9 cellular contexts compared by ENCODE assay signal in genomic region chr3:109939817-109940216, GRCh38.
"Had no signal": no experiment of that assay in that cellular context is flagged by ENCODE, and none has a peak within 500 bp of the region (broad histone marks: within the 10 kb centered on the region; RNA-seq: fewer than 3 reads in every experiment).

No MANE protein-coding gene starts in this region.

- FAIRE-seq: HTR-8/SVneo had no signal

- H3K4me3 ChIP-seq: GM23248, HAP-1 had no signal

- H3K36me3 ChIP-seq: HAP-1 had no signal

- H3K27ac ChIP-seq: GM23248, KMS-11 had no signal

- H3K9ac ChIP-seq: GM23248, KMS-11 had no signal

- H3K4me1 ChIP-seq: HAP-1 had no signal

- H3K4me2 ChIP-seq: KMS-11 had no signal

- H2AFZ ChIP-seq: GM23248 had no signal

- ATAC-seq: HCT116 had no signal

- DNase-seq: GM23248, GOT3, H7, HFFc6, KBM-7 had no signal

- H3K9me3 ChIP-seq: HAP-1 had no signal
